1 cellular context compared by ENCODE assay signal in genomic region chr13:99220199-99220931, GRCh38.
TF ChIP-seq lines count a peak whose summit lies in the region.

No MANE protein-coding gene starts in this region.

TF ChIP-seq in GM23338, 12 proteins besides CTCF, POLR2A, EP300 and RAD21 (continued from another document):
- no peak for TF ChIP-seq ZNF462 (CRISPR knock-in tag; IDR thresholded peaks at IDR 0.05)
- TF ChIP-seq ZNF331 (CRISPR knock-in tag; IDR thresholded peaks at IDR 0.05; ENCODE audit: low read depth) = no peak
